17 cellular contexts compared by ENCODE assay signal in the genomic region with DNA sequence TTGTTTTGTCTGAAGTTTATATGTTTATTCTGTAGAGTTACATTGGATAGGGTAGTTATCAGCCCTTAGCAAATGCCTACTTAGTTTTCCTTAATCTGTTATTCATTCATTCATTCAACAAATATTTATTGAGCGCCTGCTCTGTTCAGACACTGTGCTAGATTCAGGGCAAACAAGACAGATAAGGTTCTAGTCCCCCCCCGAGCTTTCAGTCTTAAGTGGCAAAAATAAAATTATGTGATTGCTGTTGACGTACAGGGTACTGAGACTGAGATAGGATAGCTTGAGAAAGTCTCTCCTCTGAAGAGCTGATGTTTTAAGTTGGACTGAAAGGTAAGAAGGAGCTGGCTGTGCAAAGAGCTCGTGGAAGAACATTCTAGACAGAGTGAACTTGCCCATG. TPM values are rescaled to one million over a fixed set of nuclear protein-coding genes. Genes with fewer than 3 reads are reported as not detected.
DNase-seq lines count a peak whose midpoint lies in the region; ATAC-seq and TF ChIP-seq lines count a peak whose summit lies in the region.
"Had no signal": no experiment of that assay in that cellular context is flagged by ENCODE, and none has a peak within 500 bp of the region (broad histone marks: within the 10 kb centered on the region; RNA-seq: fewer than 3 reads in every experiment).

No MANE protein-coding gene starts in this region.

- H3K27ac ChIP-seq in mammary epithelial cell (ENCODE audit: insufficient read depth, low read depth, low read length) (no peak overlapping the region), neural progenitor cell (no peak overlapping the region), thoracic aorta (peak overlapping the region; percentile 37 to 58)
- H3K27ac ChIP-seq: HL-60 had no signal

- H3K36me3 Mint-ChIP-seq in MCF 10A (ENCODE audit: insufficient read depth, unreplicated experiment), result peaks cover 50% of the 10 kb centered on the region
- H3K36me3 Mint-ChIP-seq in chondrocyte (ENCODE audit: low read depth), result peaks cover 2% of the 10 kb centered on the region
- H3K36me3 Mint-ChIP-seq in neural progenitor cell, result peaks cover 2% of the 10 kb centered on the region
- H3K36me3 Mint-ChIP-seq: CD14-positive monocyte had no signal

- intact Hi-C loops in MCF 10A (cut with micrococcal nuclease), result no loop called here
- intact Hi-C loops in mammary epithelial cell (cut with micrococcal nuclease), result no loop called here
- intact Hi-C loops in sciatic nerve (cut with DNase I), result no loop called here

- H4K20me1 ChIP-seq in mammary epithelial cell (ENCODE audit: insufficient read depth, low read length) (no peaks in the 10 kb centered on the region), neural progenitor cell (ENCODE audit: low read depth) (no peaks in the 10 kb centered on the region)

- H3K9me3 ChIP-seq in mammary epithelial cell (replicated peaks; ENCODE audit: insufficient read depth, low read length) (no peaks in the 10 kb centered on the region), neural progenitor cell (ENCODE audit: low read depth) (no peaks in the 10 kb centered on the region), thoracic aorta (no peaks in the 10 kb centered on the region), HAP-1 (no peaks in the 10 kb centered on the region)

- BruUV-seq in MCF 10A (replicated peaks; lab: Mats Ljungman, UMichigan), result no TSS peak
- no TSS peak for BruUV-seq in mammary epithelial cell (replicated peaks; lab: Mats Ljungman, UMichigan)

- H3K4me3 ChIP-seq in mammary epithelial cell (replicated peaks in 1 of 3; ENCODE audit: insufficient read depth in 1 of 3, low read depth in 2 of 3, low read length in 3 of 3) (no peak overlapping the region), neural progenitor cell (no peak overlapping the region), thoracic aorta (no peak overlapping the region), HAP-1 (no peak overlapping the region)
- H3K4me3 ChIP-seq: K562 had no signal

- peaks cover 44% of the 10 kb centered on the region for H3K4me1 Mint-ChIP-seq in MCF 10A (ENCODE audit: insufficient read depth, unreplicated experiment)
- H3K4me1 Mint-ChIP-seq in chondrocyte (ENCODE audit: low read depth), result peaks cover 76% of the 10 kb centered on the region
- H3K4me1 Mint-ChIP-seq in neural progenitor cell, result peaks cover 13% of the 10 kb centered on the region

- TF ChIP-seq CTCF in MCF 10A (IDR thresholded peaks at IDR 0.05; ENCODE audit: unreplicated experiment) (no peak), mammary epithelial cell (conservative IDR thresholded peaks at IDR 0.05 in 1 of 2, IDR thresholded peaks at IDR 0.05 in 1 of 2; ENCODE audit: extremely low read depth in 1 of 2, insufficient read depth in 1 of 2, low read depth in 1 of 2, low read length in 2 of 2) (no peak), chondrocyte (IDR thresholded peaks at IDR 0.05) (no peak), neural progenitor cell (IDR thresholded peaks at IDR 0.05) (no peak), thoracic aorta (IDR thresholded peaks at IDR 0.05) (no peak)

- peaks cover 7% of the 10 kb centered on the region for H3F3A ChIP-seq in neural progenitor cell (ENCODE audit: low read depth)

- 99% methylated on average over 4 of the region's 4 CpGs for WGBS in mammary epithelial cell (ENCODE audit: low coverage, missing lambda C conversion rate)

- H2AFZ ChIP-seq in mammary epithelial cell (ENCODE audit: low read depth, low read length) (no peak overlapping the region), neural progenitor cell (replicated peaks) (no peak overlapping the region)

- H3K9me3 Mint-ChIP-seq in MCF 10A (ENCODE audit: unreplicated experiment) (no peaks in the 10 kb centered on the region), chondrocyte (ENCODE audit: low read depth) (no peaks in the 10 kb centered on the region), neural progenitor cell (no peaks in the 10 kb centered on the region)
- H3K9me3 Mint-ChIP-seq: CD14-positive monocyte had no signal

- CTCF ChIA-PET in MCF 10A (lab: Yijun Ruan, JAX), result interaction anchor here (0.7 to 1.4 kb wide), 6 partner anchors 9 to 48 kb away, joined by 4 to 7 read pairs (median 4); no protein-coding TSS in a partner anchor
- CTCF ChIA-PET in mammary epithelial cell (lab: Charles Lee; ENCODE audit: low non-redundant PET), result no interaction called here

- POLR2A ChIA-PET in MCF 10A (lab: Yijun Ruan, JAX), result interaction anchor here (1.0 to 1.6 kb wide), 2 partner anchors 12 to 52 kb away, joined by 3 to 5 read pairs; no protein-coding TSS in a partner anchor

- no peak overlapping the region for H3K4me3 Mint-ChIP-seq in MCF 10A (ENCODE audit: unreplicated experiment)
- no peak overlapping the region for H3K4me3 Mint-ChIP-seq in chondrocyte (ENCODE audit: unreplicated experiment)
- H3K4me3 Mint-ChIP-seq in neural progenitor cell, result no peak overlapping the region
- H3K4me3 Mint-ChIP-seq: CD14-positive monocyte had no signal

- DNase-seq in MCF 10A (ENCODE audit: unreplicated experiment) (no peak), mammary epithelial cell (no peak), chondrocyte (ENCODE audit: low spot score) (no peak), neural progenitor cell (ENCODE audit: low spot score) (no peak), thoracic aorta (ENCODE audit: low spot score) (no peak), HAP-1 (ENCODE audit: low spot score in 2 of 2) (no peak), DMS 273 treated with DMSO at 0.1 percent for 48 hours (lab: John Stamatoyannopoulos, UW) (no peak), sciatic nerve (ENCODE audit: low spot score) (no peak)
- DNase-seq: 8988T, COR-L47, DMS53, NCI-H1092, NCI-H1694 treated with DMSO at 0.1 percent for 48 hours, PC-3 had no signal

- no peaks in the 10 kb centered on the region for H3K4me1 ChIP-seq in mammary epithelial cell (ENCODE audit: insufficient read depth, low read length)
- H3K4me1 ChIP-seq in neural progenitor cell, result peaks cover 11% of the 10 kb centered on the region
- peaks cover 63 to 99% of the 10 kb centered on the region in 2 donors for H3K4me1 ChIP-seq in thoracic aorta (ENCODE audit: control insufficient read depth in 1 of 2, low read depth in 2 of 2)
- H3K4me1 ChIP-seq in HAP-1, result peaks cover 4% of the 10 kb centered on the region; the same call in 1 of the 2 replicates

- H3K27me3 Mint-ChIP-seq in MCF 10A (ENCODE audit: insufficient read depth, unreplicated experiment) (no peaks in the 10 kb centered on the region), chondrocyte (ENCODE audit: low read depth) (no peaks in the 10 kb centered on the region), neural progenitor cell (ENCODE audit: insufficient read depth, low read depth) (no peaks in the 10 kb centered on the region)

- no peaks in the 10 kb centered on the region for H3K36me3 ChIP-seq in mammary epithelial cell (ENCODE audit: insufficient read depth, low read length)
- H3K36me3 ChIP-seq in neural progenitor cell, result no peaks in the 10 kb centered on the region
- no peaks in the 10 kb centered on the region for H3K36me3 ChIP-seq in thoracic aorta
- no peaks in the 10 kb centered on the region for H3K36me3 ChIP-seq in HAP-1 (replicated peaks)

- H3K9ac ChIP-seq in mammary epithelial cell (ENCODE audit: insufficient read depth, low read length) (no peak overlapping the region), neural progenitor cell (no peak overlapping the region)

- H3K27me3 ChIP-seq in mammary epithelial cell (ENCODE audit: insufficient read depth, low read length), result no peaks in the 10 kb centered on the region
- no peaks in the 10 kb centered on the region for H3K27me3 ChIP-seq in neural progenitor cell
- H3K27me3 ChIP-seq in thoracic aorta (replicated peaks; ENCODE audit: insufficient read depth), result no peaks in the 10 kb centered on the region
- no peaks in the 10 kb centered on the region for H3K27me3 ChIP-seq in HAP-1 (ENCODE audit: low read depth)

- dilution Hi-C loops in mammary epithelial cell (cut with HindIII; ENCODE audit: low sequenced_read_pairs), result no loop called here

- H3K27ac Mint-ChIP-seq in MCF 10A (ENCODE audit: low read depth, unreplicated experiment), result peak overlapping the region; percentile 1
- H3K27ac Mint-ChIP-seq in chondrocyte (ENCODE audit: unreplicated experiment), result peak overlapping the region; percentile 49
- H3K27ac Mint-ChIP-seq in neural progenitor cell, result peak overlapping the region; percentile 10
- H3K27ac Mint-ChIP-seq: CD14-positive monocyte had no signal

- H3K4me2 ChIP-seq in mammary epithelial cell (ENCODE audit: insufficient read depth, low read depth, low read length) (no peak overlapping the region), neural progenitor cell (no peak overlapping the region)

- in situ Hi-C loops in mammary epithelial cell (cut with MboI; ENCODE audit: low sequenced_read_pairs in 2 of 2) (no loop called here), HAP-1 (cut with MboI; ENCODE audit: low sequenced_read_pairs) (no loop called here)

- H3K79me2 ChIP-seq in mammary epithelial cell (ENCODE audit: insufficient read depth, low read length) (peaks cover 95% of the 10 kb centered on the region), neural progenitor cell (ENCODE audit: low read depth) (no peaks in the 10 kb centered on the region)

- ATAC-seq in thoracic aorta (ENCODE audit: insufficient number of reproducible peaks, low FRiP score, low read depth), result no peak
- ATAC-seq in sciatic nerve, result no peak
- ATAC-seq: K562, PC-3 had no signal

RNA-seq across cellular contexts. Expression of a gene that starts 58.7 kb away (rescaled TPM):
- total RNA-seq in MCF 10A (2022), result 119 and 185 TPM in 2 replicates
- 100 to 1,000 TPM; 237 to 387 TPM for total RNA-seq in mammary epithelial cell
- 103 TPM for polyA plus RNA-seq in mammary epithelial cell
- polyA minus RNA-seq in mammary epithelial cell, result 304 TPM
- 99.5 to 194 TPM (median 184 TPM) in 3 replicates for total RNA-seq in chondrocyte
- 4.9 and 10.2 TPM in 2 replicates for total RNA-seq in neural progenitor cell (ENCODE audit: low replicate concordance)
- 100 to 1,000 TPM; 217 to 465 TPM for total RNA-seq in thoracic aorta
- total RNA-seq in sciatic nerve, result 209 TPM

Comparison
In these comparisons a context has a peak if more than half of its experiments do, and no peak if none do; other contexts are left out.
1. H3K27ac ChIP-seq: peak in thoracic aorta (2 of 2); none in mammary epithelial cell (single experiment) and neural progenitor cell (single experiment).
2. Peak in every context shown above with its lines, with median percentiles within 50 percentile points of each other: H3K27ac Mint-ChIP-seq.